Comparison of ENCODE assay signal across 24 cellular contexts in the genomic region with DNA sequence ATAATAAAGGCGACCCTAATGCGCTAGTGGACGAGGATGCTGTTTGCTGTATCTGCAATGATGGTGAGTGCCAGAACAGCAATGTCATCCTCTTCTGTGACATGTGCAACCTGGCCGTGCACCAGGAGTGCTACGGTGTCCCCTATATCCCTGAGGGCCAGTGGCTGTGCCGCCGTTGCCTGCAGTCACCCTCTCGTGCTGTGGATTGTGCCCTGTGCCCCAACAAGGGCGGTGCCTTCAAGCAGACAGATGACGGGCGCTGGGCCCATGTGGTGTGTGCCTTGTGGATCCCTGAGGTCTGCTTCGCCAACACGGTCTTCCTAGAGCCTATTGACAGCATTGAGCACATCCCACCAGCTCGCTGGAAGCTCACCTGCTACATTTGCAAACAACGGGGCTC. TPM values are rescaled to one million over a fixed set of nuclear protein-coding genes. Genes with fewer than 3 reads are reported as not detected.
"Had no signal": no experiment of that assay in that cellular context is flagged by ENCODE, and none has a peak within 500 bp of the region (broad histone marks: within the 10 kb centered on the region; RNA-seq: fewer than 3 reads in every experiment).

No MANE protein-coding gene starts in this region.

- FAIRE-seq: HepG2, RCC 7860 had no signal

- H3K4me2 ChIP-seq: KMS-11, SK-N-SH had no signal

- H3K9ac ChIP-seq: KMS-11, SK-N-SH had no signal

- DNase-seq: IMR-90, Kasumi-1, MM.1S, NCI-H1092 treated with DMSO at 0.1 percent for 48 hours, NCI-H1436, NCI-H187, NCI-H2029, NCI-H2081 treated with DMSO at 0.1 percent for 48 hours, NCI-H2171, NCI-H226, NCI-H446, NCI-H510A, NCI-H524 treated with DMSO at 0.1 percent for 48 hours, NCI-H69, NCI-H774, Right ventricle myocardium superior, RPMI8226, SIG-M5, SK-N-SH had no signal

- H3K27ac ChIP-seq: KMS-11 had no signal

- H3K9me3 ChIP-seq: SK-N-SH had no signal

- ATAC-seq: HepG2 had no signal

RNA-seq across cellular contexts. Expression of a gene that starts 35.5 kb away (rescaled TPM):
- total RNA-seq: HepG2, HT1080, IMR-90, M059J, Right ventricle myocardium superior had no signal
- polyA plus RNA-seq: IMR-90 had no signal
